Comparison of ENCODE assay signal across 9 cellular contexts in the genomic region with DNA sequence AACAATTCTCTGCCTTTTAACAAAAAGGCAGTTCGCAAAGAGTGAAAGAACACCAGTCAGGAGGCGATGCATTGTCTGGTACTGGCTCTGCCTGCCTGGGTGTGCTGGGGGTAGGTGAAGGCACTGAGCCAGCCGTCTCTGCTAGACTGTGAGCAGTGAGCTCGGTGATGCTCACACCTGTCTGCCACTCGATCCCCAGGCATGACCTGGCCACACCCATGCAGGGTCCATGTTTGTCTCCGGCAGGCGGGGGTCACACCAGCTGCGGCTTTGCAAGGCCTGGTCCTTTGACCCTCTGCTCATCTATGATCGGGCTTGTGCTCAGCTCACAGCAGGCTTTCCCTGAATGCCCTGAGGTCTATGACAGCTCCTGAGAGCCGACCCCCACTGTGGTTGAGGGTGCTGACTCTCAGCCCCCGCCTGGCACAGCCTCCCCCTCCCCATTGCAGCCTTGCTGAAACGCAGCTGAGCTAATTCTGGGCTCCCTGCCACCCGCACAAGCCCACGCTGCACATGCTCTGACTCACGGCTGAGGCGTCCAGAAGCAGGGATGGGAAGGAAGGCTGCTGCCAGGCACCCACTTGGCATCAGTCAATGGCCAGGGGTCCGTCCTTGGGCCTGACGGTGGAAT. TPM values are rescaled to one million over a fixed set of nuclear protein-coding genes. Genes with fewer than 3 reads are reported as not detected.
DNase-seq lines count a peak whose midpoint lies in the region; ATAC-seq, FAIRE-seq and TF ChIP-seq lines count a peak whose summit lies in the region.
"Had no signal": no experiment of that assay in that cellular context is flagged by ENCODE, and none has a peak within 500 bp of the region (broad histone marks: within the 10 kb centered on the region; RNA-seq: fewer than 3 reads in every experiment).

No MANE protein-coding gene starts in this region.

- no peaks in the 10 kb centered on the region for H4K20me1 ChIP-seq in GM23338 (replicated peaks; ENCODE audit: insufficient read depth)

- peak; percentile 72 for DNase-seq in AG04450 (ENCODE audit: low read depth, low spot score)
- DNase-seq in MG63, result peak; percentile 97
- DNase-seq in kidney, result peak; percentile 84
- DNase-seq in gastrocnemius medialis, result no peak
- no peak for DNase-seq in GM23338 (ENCODE audit: low spot score)
- no peak for DNase-seq in activated T-cell treated with anti-CD3 and anti-CD28 coated beads, Interleukin-2, amount 50 U/mL, for 4 hours
- DNase-seq in cerebellar nuclear complex (lab: John Stamatoyannopoulos, UW), result no peak
- DNase-seq: naive B cell had no signal

- intact Hi-C loops in kidney (cut with DNase I) (no loop called here), gastrocnemius medialis (cut with DNase I; ENCODE audit: low total_unique reads) (no loop called here)

- H3K4me1 Mint-ChIP-seq in GM23338, result peaks cover 34% of the 10 kb centered on the region
- peaks cover 27% of the 10 kb centered on the region for H3K4me1 Mint-ChIP-seq in activated T-cell treated with anti-CD3 and anti-CD28 coated beads, Interleukin-2, amount 50 U/mL, for 4 hours (ENCODE audit: low read depth)

- no peak for TF ChIP-seq POLR2A in gastrocnemius medialis (IDR thresholded peaks at IDR 0.05)

- no peaks in the 10 kb centered on the region; the same call in 1 of the 2 replicates for H3K9me3 ChIP-seq in AG04450 (ENCODE audit: control insufficient read depth, insufficient read depth, low read length)
- no peaks in the 10 kb centered on the region for H3K9me3 ChIP-seq in MG63
- H3K9me3 ChIP-seq in kidney (ENCODE audit: control insufficient read depth in 1 of 2, low read length in 2 of 2), result no peaks in the 10 kb centered on the region
- no peaks in the 10 kb centered on the region for H3K9me3 ChIP-seq in gastrocnemius medialis

- no peaks in the 10 kb centered on the region for H3K79me2 ChIP-seq in GM23338 (replicated peaks; ENCODE audit: insufficient read depth)

- no peak for FAIRE-seq in kidney (lab: Jason Lieb, UNC)

- no peaks in the 10 kb centered on the region for H3K9me3 Mint-ChIP-seq in GM23338
- H3K9me3 Mint-ChIP-seq in activated T-cell treated with anti-CD3 and anti-CD28 coated beads, Interleukin-2, amount 50 U/mL, for 4 hours, result no peaks in the 10 kb centered on the region
- H3K9me3 Mint-ChIP-seq: naive B cell had no signal

- in situ Hi-C loops in gastrocnemius medialis (cut with MboI; ENCODE audit: low sequenced_read_pairs in 4 of 4), result no loop called here

- CTCF ChIA-PET in AG04450 (lab: Charles Lee), result no interaction called here

- no peaks in the 10 kb centered on the region for H3K36me3 Mint-ChIP-seq in GM23338 (ENCODE audit: low read depth)
- no peaks in the 10 kb centered on the region for H3K36me3 Mint-ChIP-seq in activated T-cell treated with anti-CD3 and anti-CD28 coated beads, Interleukin-2, amount 50 U/mL, for 4 hours (ENCODE audit: insufficient read depth)
- H3K36me3 Mint-ChIP-seq: naive B cell had no signal

- ATAC-seq in gastrocnemius medialis (no peak), GM23338 (no peak)
- ATAC-seq in activated T-cell treated with anti-CD3 and anti-CD28 coated beads, Interleukin-2, amount 50 U/mL, for 4 hours, result no peak

- no peak overlapping the region for H3K27ac Mint-ChIP-seq in GM23338
- H3K27ac Mint-ChIP-seq: naive B cell had no signal

- no peak overlapping the region for H2AFZ ChIP-seq in GM23338

- no peaks in the 10 kb centered on the region for H3K27me3 ChIP-seq in AG04450 (ENCODE audit: control insufficient read depth, insufficient read depth, low read length)
- H3K27me3 ChIP-seq in MG63, result no peaks in the 10 kb centered on the region
- no peaks in the 10 kb centered on the region for H3K27me3 ChIP-seq in gastrocnemius medialis
- no peaks in the 10 kb centered on the region for H3K27me3 ChIP-seq in GM23338 (ENCODE audit: insufficient read depth)

- no peak overlapping the region for H3K4me2 ChIP-seq in GM23338

- H3K9me2 ChIP-seq in GM23338 (ENCODE audit: insufficient read depth), result no peaks in the 10 kb centered on the region

- H3K9ac ChIP-seq in kidney (ENCODE audit: low read length in 2 of 2), result no peak overlapping the region

- H3K27ac ChIP-seq in AG04450 (ENCODE audit: low read depth, low read length) (peak overlapping the region; percentile 25), angular gyrus (ENCODE audit: low read depth, low read length) (peak overlapping the region; percentile 38), kidney (ENCODE audit: low read depth in 2 of 2, low read length in 2 of 2) (no peak overlapping the region), gastrocnemius medialis (no peak overlapping the region), GM23338 (ENCODE audit: low read depth) (no peak overlapping the region)

- no peaks in the 10 kb centered on the region for H3F3A ChIP-seq in GM23338 (replicated peaks; ENCODE audit: low read depth)

- POLR2A ChIA-PET in AG04450 (lab: Yijun Ruan, JAX), result no interaction called here

- H3K4me1 ChIP-seq in kidney (ENCODE audit: control insufficient read depth in 1 of 2, insufficient read depth in 1 of 2, low read depth in 1 of 2, low read length in 2 of 2) (peaks cover 5 to 10% of the 10 kb centered on the region in 2 donors), gastrocnemius medialis (peaks cover 13 to 19% of the 10 kb centered on the region in 2 donors), GM23338 (ENCODE audit: insufficient read depth) (peaks cover 15% of the 10 kb centered on the region)

- H3K36me3 ChIP-seq in MG63 (no peaks in the 10 kb centered on the region), kidney (ENCODE audit: control insufficient read depth in 1 of 2, insufficient read depth in 2 of 2, low read length in 2 of 2) (no peaks in the 10 kb centered on the region), gastrocnemius medialis (no peaks in the 10 kb centered on the region), GM23338 (ENCODE audit: insufficient read depth) (no peaks in the 10 kb centered on the region)

- TF ChIP-seq CTCF in AG04450 (IDR thresholded peaks at IDR 0.05; ENCODE audit: low read depth, low read length) (no peak), kidney (IDR thresholded peaks at IDR 0.05; ENCODE audit: borderline replicate concordance, extremely low read depth, insufficient read depth) (no peak), gastrocnemius medialis (IDR thresholded peaks at IDR 0.05 in 4 of 5, conservative IDR thresholded peaks at IDR 0.05 in 1 of 5) (no peak), GM23338 (conservative IDR thresholded peaks at IDR 0.05; ENCODE audit: low read depth in 2 of 2) (no peak)

- H3K27me3 Mint-ChIP-seq in GM23338 (ENCODE audit: insufficient read depth, low read depth, poor library complexity), result peaks cover 3% of the 10 kb centered on the region
- peaks cover 29% of the 10 kb centered on the region for H3K27me3 Mint-ChIP-seq in activated T-cell treated with anti-CD3 and anti-CD28 coated beads, Interleukin-2, amount 50 U/mL, for 4 hours (ENCODE audit: low read depth)

- H3K4me3 ChIP-seq in AG04450 (ENCODE audit: low read depth, low read length) (no peak overlapping the region; the same call in 1 of the 2 replicates), MG63 (no peak overlapping the region), kidney (ENCODE audit: low read length in 2 of 2) (no peak overlapping the region), gastrocnemius medialis (no peak overlapping the region), GM23338 (no peak overlapping the region)

- H3K4me3 Mint-ChIP-seq in GM23338, result no peak overlapping the region
- H3K4me3 Mint-ChIP-seq in activated T-cell treated with anti-CD3 and anti-CD28 coated beads, Interleukin-2, amount 50 U/mL, for 4 hours, result no peak overlapping the region

RNA-seq across cellular contexts. Expression of gene CRACDL, which starts 23.7 kb away (rescaled TPM):
- polyA plus RNA-seq in AG04450 (2011; rRNA removed) (not detected in 2 replicates), kidney (ENCODE audit: insufficient read depth, low read depth, low replicate concordance) (4.3 TPM), GM23338 (2016; fragmentation: Nextera tagmentation; extraction: Ambion mirVana) (0.16 and 0.50 TPM in 2 replicates)
- polyA minus RNA-seq in AG04450 (2011; rRNA and poly(A)+ RNA removed), result 0.35 TPM in 1 of 2 replicates, not detected in the other
- not detected in 2 replicates for total RNA-seq in MG63 (2014; rRNA removed; shearing (Covaris generic); ENCODE audit: low replicate concordance)
- total RNA-seq in kidney (14.8 TPM), gastrocnemius medialis (10 to 100 TPM in 1 of 4 donors, 1 to 10 TPM in 2, under 1 TPM in 1; 0.71 to 18.2 (median 2.9) TPM)
- total RNA-seq in GM23338 (2014; rRNA removed; shearing (Covaris generic)), result 0.14 and 0.85 TPM in 2 replicates
- under 1 TPM; 0.10 to 0.46 (median 0.16) TPM for total RNA-seq in activated T-cell treated with anti-CD3 and anti-CD28 coated beads, Interleukin-2, amount 50 U/mL, for 4 hours

Comparison
In these comparisons a context has a peak if more than half of its experiments do, and no peak if none do; other contexts are left out.
1. DNase-seq: peak in AG04450 (single experiment), MG63 (single experiment) and kidney (single experiment); none in gastrocnemius medialis (0 of 2), GM23338 (single experiment), activated T-cell treated with anti-CD3 and anti-CD28 coated beads, Interleukin-2, amount 50 U/mL, for 4 hours (single experiment) and cerebellar nuclear complex (0 of 2).
2. H3K27ac ChIP-seq: peak in AG04450 (single experiment) and angular gyrus (single experiment); none in kidney (0 of 2), gastrocnemius medialis (0 of 4) and GM23338 (single experiment).